8 cellular contexts compared by ENCODE assay signal in the genomic region with DNA sequence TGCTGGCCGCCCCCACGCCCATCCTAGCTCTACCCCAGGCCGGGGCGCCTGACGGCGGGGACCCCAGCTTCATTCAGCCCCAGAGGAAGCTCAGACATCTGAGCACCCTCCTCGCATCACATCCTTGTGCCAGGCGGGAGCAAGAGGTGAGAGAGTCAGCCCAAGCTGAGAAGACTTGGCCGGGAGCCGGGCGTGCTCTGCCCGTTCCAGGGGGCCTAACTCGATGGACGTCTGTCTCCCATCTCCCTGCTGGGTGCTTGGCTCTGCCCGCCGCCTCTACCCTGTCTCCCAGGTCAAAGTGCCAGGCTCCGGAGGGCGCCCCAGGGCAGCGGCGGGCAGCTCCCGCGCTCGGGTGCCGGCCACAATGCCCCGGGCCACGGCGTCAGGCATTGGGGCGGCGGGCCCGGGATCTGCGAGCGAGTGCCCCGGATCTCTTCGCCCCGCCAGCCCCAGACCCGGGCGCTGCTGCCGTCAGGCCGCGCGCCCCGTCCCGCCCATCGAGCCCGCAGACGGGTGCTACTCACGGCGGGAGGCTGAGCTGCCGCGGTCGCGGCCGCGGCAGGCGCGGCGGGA.
DNase-seq lines count a peak whose midpoint lies in the region; ATAC-seq lines count a peak whose summit lies in the region.

No MANE protein-coding gene starts in this region.

- H3K4me1 Mint-ChIP-seq in activated naive CD8-positive, alpha-beta T cell treated with anti-CD3 and anti-CD28 coated beads, Interleukin-2, amount 50 U/mL, for 24 hours: peaks cover 22% of the 10 kb centered on the region

- DNase-seq in activated CD4-positive, CD25-positive, alpha-beta regulatory T cell (lab: John Stamatoyannopoulos, UW): no peak
- DNase-seq in activated naive CD8-positive, alpha-beta T cell treated with anti-CD3 and anti-CD28 coated beads, Interleukin-2, amount 50 U/mL, for 24 hours: no peak
- peak; percentile 77 for DNase-seq in iPS-NIHi11 (ENCODE audit: low spot score)
- peak; percentile 46 for DNase-seq in stimulated activated naive CD8-positive, alpha-beta T cell treated with anti-CD3 and anti-CD28 coated beads, Interleukin-15, Interleukin-2, amounts not matched to agents 100 U/mL and 50 U/mL, for 24 hours

- H3K4me3 Mint-ChIP-seq in activated naive CD8-positive, alpha-beta T cell treated with anti-CD3 and anti-CD28 coated beads, Interleukin-2, amount 50 U/mL, for 24 hours: peak overlapping the region; percentile 59

- H3K9me3 Mint-ChIP-seq in activated naive CD8-positive, alpha-beta T cell treated with anti-CD3 and anti-CD28 coated beads, Interleukin-2, amount 50 U/mL, for 24 hours: no peaks in the 10 kb centered on the region

- no peaks in the 10 kb centered on the region for H3K36me3 Mint-ChIP-seq in activated naive CD8-positive, alpha-beta T cell treated with anti-CD3 and anti-CD28 coated beads, Interleukin-2, amount 50 U/mL, for 24 hours (ENCODE audit: low read depth)

- peaks cover 22% of the 10 kb centered on the region for H3K27me3 Mint-ChIP-seq in activated naive CD8-positive, alpha-beta T cell treated with anti-CD3 and anti-CD28 coated beads, Interleukin-2, amount 50 U/mL, for 24 hours

- ATAC-seq in activated CD4-positive, CD25-positive, alpha-beta regulatory T cell treated with anti-CD3 and anti-CD28 coated beads, Interleukin-2, amount 50 U/mL, for 24 hours: peak; percentile 29 to 44
- ATAC-seq in HG03432 (IDR thresholded peaks at IDR 0.05; ENCODE audit: unreplicated experiment) (peak; percentile 24), HG03571 (IDR thresholded peaks at IDR 0.05; ENCODE audit: unreplicated experiment) (no peak), HG03139 (IDR thresholded peaks at IDR 0.05; ENCODE audit: unreplicated experiment) (no peak)
- peak; percentile 34 for ATAC-seq in activated naive CD8-positive, alpha-beta T cell treated with anti-CD3 and anti-CD28 coated beads, Interleukin-2, amount 50 U/mL, for 24 hours
- peak; percentile 44 for ATAC-seq in stimulated activated naive CD8-positive, alpha-beta T cell treated with anti-CD3 and anti-CD28 coated beads, Interleukin-15, Interleukin-2, amounts not matched to agents 100 U/mL and 50 U/mL, for 24 hours

- no peak overlapping the region for H3K27ac Mint-ChIP-seq in activated naive CD8-positive, alpha-beta T cell treated with anti-CD3 and anti-CD28 coated beads, Interleukin-2, amount 50 U/mL, for 24 hours

Comparison
In these comparisons a context has a peak if more than half of its experiments do, and no peak if none do; other contexts are left out.
1. ATAC-seq: peak in activated CD4-positive, CD25-positive, alpha-beta regulatory T cell treated with anti-CD3 and anti-CD28 coated beads, Interleukin-2, amount 50 U/mL, for 24 hours (2 of 2), HG03432 (single experiment), activated naive CD8-positive, alpha-beta T cell treated with anti-CD3 and anti-CD28 coated beads, Interleukin-2, amount 50 U/mL, for 24 hours (single experiment) and stimulated activated naive CD8-positive, alpha-beta T cell treated with anti-CD3 and anti-CD28 coated beads, Interleukin-15, Interleukin-2, amounts not matched to agents 100 U/mL and 50 U/mL, for 24 hours (single experiment); none in HG03571 (single experiment) and HG03139 (single experiment).
2. DNase-seq: peak in iPS-NIHi11 (single experiment) and stimulated activated naive CD8-positive, alpha-beta T cell treated with anti-CD3 and anti-CD28 coated beads, Interleukin-15, Interleukin-2, amounts not matched to agents 100 U/mL and 50 U/mL, for 24 hours (single experiment); none in activated CD4-positive, CD25-positive, alpha-beta regulatory T cell (0 of 4) and activated naive CD8-positive, alpha-beta T cell treated with anti-CD3 and anti-CD28 coated beads, Interleukin-2, amount 50 U/mL, for 24 hours (single experiment).